ENCODE assay signal across 1 cellular context in the genomic region with DNA sequence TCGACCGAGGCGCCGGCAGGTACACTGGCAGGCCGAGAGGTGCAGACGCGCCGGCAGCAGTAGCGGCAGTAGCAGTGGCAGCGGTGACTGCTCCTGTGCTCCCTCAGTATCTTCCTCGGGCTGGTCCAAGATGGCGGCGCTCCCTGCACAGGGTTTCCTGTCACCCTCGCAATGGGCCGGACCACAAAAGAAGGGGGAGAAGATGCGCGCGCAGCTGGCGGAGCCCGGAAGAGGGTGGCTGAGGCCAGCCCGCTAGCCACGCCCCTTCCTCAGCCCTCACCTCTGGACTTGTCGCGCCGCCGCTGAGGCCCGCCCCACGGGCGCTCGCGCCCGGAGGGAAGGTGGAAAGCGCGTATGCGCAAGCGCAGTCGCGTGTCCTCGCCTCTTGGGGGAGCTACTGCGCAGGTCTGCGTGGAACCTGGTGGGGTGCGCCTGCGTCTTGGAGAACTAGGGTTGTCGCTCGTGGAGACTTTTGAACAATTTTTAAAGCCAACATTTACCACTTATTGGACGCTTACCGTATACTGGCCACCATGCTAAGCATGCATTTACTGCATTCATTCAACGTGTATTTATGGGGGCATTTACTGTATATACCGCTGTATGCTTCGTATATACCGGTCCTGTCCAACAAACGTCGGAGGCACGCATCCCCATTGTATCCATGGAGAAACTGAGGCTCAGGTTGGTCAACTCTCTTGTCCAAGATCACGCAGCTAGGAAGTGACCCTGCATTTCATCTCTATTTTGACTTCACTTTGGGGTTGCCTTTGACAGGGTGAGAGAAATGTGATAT.
A peak's percentile ranks its signal among the peaks of the same experiment; 100 is the strongest.
TF ChIP-seq lines count a peak whose summit lies in the region.

RAB14 (minus strand) TSS at position 132 of the 796 bp plus-strand sequence. CDS start 8,457 bp downstream, outside the sequence.

TF ChIP-seq in GM23338, 12 proteins besides CTCF, POLR2A, EP300 and RAD21:
- TF ChIP-seq JUNB (IDR thresholded peaks at IDR 0.05; ENCODE audit: unreplicated experiment) (no peak), POLR2AphosphoS5 (IDR thresholded peaks at IDR 0.05; ENCODE audit: low read depth) (peak; percentile 85), REST (IDR thresholded peaks at IDR 0.05; ENCODE audit: unreplicated experiment) (no peak), ETS1 (IDR thresholded peaks at IDR 0.05) (peak; percentile 61; the same call in 1 of the 2 replicates)
